In the genomic region with DNA sequence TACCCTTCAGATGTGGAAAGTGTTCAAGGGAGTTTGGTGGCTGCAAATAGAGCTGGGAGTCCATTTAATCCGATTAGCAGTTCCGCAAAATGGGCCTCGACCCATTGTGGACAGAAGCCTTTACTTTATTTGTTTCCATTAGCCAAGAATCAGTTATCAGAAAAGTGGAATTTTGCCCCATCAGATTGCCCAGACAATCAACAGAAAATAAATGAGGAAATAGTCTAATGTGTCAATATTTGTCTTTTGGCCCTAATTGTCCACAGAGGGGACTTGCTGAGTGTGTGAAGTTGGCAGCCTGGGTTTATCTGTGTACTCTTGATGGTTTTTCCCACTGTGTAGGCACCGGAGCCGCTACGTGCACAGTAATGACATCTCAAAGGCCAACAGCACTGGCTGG, we compare ENCODE assay signal across 1 cellular context.
A peak's percentile ranks its signal among the peaks of the same experiment; 100 is the strongest.
TF ChIP-seq lines count a peak whose summit lies in the region.

No MANE protein-coding gene starts in this region.

TF ChIP-seq in HepG2, 621 proteins besides CTCF, POLR2A, EP300 and RAD21 (continued from another document and continues in another):
- TF ChIP-seq, protein P1, sequence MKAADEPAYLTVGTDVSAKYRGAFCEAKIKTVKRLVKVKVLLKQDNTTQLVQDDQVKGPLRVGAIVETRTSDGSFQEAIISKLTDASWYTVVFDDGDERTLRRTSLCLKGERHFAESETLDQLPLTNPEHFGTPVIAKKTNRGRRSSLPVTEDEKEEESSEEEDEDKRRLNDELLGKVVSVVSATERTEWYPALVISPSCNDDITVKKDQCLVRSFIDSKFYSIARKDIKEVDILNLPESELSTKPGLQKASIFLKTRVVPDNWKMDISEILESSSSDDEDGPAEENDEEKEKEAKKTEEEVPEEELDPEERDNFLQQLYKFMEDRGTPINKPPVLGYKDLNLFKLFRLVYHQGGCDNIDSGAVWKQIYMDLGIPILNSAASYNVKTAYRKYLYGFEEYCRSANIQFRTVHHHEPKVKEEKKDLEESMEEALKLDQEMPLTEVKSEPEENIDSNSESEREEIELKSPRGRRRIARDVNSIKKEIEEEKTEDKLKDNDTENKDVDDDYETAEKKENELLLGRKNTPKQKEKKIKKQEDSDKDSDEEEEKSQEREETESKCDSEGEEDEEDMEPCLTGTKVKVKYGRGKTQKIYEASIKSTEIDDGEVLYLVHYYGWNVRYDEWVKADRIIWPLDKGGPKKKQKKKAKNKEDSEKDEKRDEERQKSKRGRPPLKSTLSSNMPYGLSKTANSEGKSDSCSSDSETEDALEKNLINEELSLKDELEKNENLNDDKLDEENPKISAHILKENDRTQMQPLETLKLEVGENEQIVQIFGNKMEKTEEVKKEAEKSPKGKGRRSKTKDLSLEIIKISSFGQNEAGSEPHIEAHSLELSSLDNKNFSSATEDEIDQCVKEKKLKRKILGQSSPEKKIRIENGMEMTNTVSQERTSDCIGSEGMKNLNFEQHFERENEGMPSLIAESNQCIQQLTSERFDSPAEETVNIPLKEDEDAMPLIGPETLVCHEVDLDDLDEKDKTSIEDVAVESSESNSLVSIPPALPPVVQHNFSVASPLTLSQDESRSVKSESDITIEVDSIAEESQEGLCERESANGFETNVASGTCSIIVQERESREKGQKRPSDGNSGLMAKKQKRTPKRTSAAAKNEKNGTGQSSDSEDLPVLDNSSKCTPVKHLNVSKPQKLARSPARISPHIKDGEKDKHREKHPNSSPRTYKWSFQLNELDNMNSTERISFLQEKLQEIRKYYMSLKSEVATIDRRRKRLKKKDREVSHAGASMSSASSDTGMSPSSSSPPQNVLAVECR (CRISPR knock-in tag; IDR thresholded peaks at IDR 0.05; ENCODE audit: borderline replicate concordance): 0 out of 2 replicates have a peak, but pooled peaks have one; percentile 20
- TF ChIP-seq ELF3 (CRISPR knock-in tag; IDR thresholded peaks at IDR 0.05) (0 out of 2 replicates have a peak, but pooled peaks have one; percentile 45), SOX6 (IDR thresholded peaks at IDR 0.05) (no peak), SOX6 (CRISPR knock-in tag; IDR thresholded peaks at IDR 0.05) (peak; percentile 80), ERF (CRISPR knock-in tag; IDR thresholded peaks at IDR 0.05) (peak; percentile 60; the same call in 1 of the 2 replicates), HNF4A (CRISPR knock-in tag; IDR thresholded peaks at IDR 0.05) (peak; percentile 30; the same call in 1 of the 2 replicates), ZNF614 (CRISPR knock-in tag; IDR thresholded peaks at IDR 0.05; ENCODE audit: borderline replicate concordance) (0 out of 2 replicates have a peak, but pooled peaks have one; percentile 30), SP5 (CRISPR knock-in tag; IDR thresholded peaks at IDR 0.05; ENCODE audit: borderline replicate concordance, low read depth) (0 out of 2 replicates have a peak, but pooled peaks have one; percentile 45), FOXP4 (CRISPR knock-in tag; IDR thresholded peaks at IDR 0.05) (peak; percentile 80), MAF1 (CRISPR knock-in tag; IDR thresholded peaks at IDR 0.05; ENCODE audit: borderline replicate concordance) (no peak), NPAS2 (CRISPR knock-in tag; IDR thresholded peaks at IDR 0.05; ENCODE audit: borderline replicate concordance) (no peak), SOX5 (CRISPR knock-in tag; IDR thresholded peaks at IDR 0.05; ENCODE audit: borderline replicate concordance) (peak; percentile 76; the same call in 1 of the 2 replicates), FOXP1 (IDR thresholded peaks at IDR 0.05) (no peak), FOXP1 (CRISPR knock-in tag; IDR thresholded peaks at IDR 0.05) (peak; percentile 66; the same call in 1 of the 2 replicates), HDAC1 (CRISPR knock-in tag; IDR thresholded peaks at IDR 0.05) (0 out of 2 replicates have a peak, but pooled peaks have one; percentile 11), ZMYM4 (CRISPR knock-in tag; IDR thresholded peaks at IDR 0.05) (0 out of 2 replicates have a peak, but pooled peaks have one; percentile 12), SMAD9 (CRISPR knock-in tag; IDR thresholded peaks at IDR 0.05) (no peak), ZNF792 (CRISPR knock-in tag; IDR thresholded peaks at IDR 0.05) (0 out of 2 replicates have a peak, but pooled peaks have one; percentile 42), SAP130 (CRISPR knock-in tag; IDR thresholded peaks at IDR 0.05; ENCODE audit: low read depth) (peak; percentile 50), HMG20B (CRISPR knock-in tag; conservative IDR thresholded peaks at IDR 0.05) (peak; percentile 81), FOXO1 (CRISPR knock-in tag; IDR thresholded peaks at IDR 0.05) (peak; percentile 17; the same call in 1 of the 2 replicates), IKZF4 (CRISPR knock-in tag; IDR thresholded peaks at IDR 0.05; ENCODE audit: borderline replicate concordance, low read depth, not compliant biosample characterization) (no peak), CREM (IDR thresholded peaks at IDR 0.05) (peak; percentile 35; the same call in 1 of the 2 replicates), CREM (CRISPR knock-in tag; IDR thresholded peaks at IDR 0.05) (no peak), ZGPAT (CRISPR knock-in tag; IDR thresholded peaks at IDR 0.05) (peak; percentile 27; the same call in 1 of the 2 replicates), ARNT2 (CRISPR knock-in tag; IDR thresholded peaks at IDR 0.05; ENCODE audit: low read depth) (no peak), TCF7 (IDR thresholded peaks at IDR 0.05; ENCODE audit: low read depth) (peak; percentile 71), ELF1 (CRISPR knock-in tag; IDR thresholded peaks at IDR 0.05) (0 out of 2 replicates have a peak, but pooled peaks have one; percentile 17), FOSL2 (CRISPR knock-in tag; IDR thresholded peaks at IDR 0.05) (peak; percentile 29; the same call in 1 of the 2 replicates), NCOA2 (CRISPR knock-in tag; IDR thresholded peaks at IDR 0.05) (peak; percentile 61), TBX3 (IDR thresholded peaks at IDR 0.05; ENCODE audit: borderline replicate concordance) (peak; percentile 81; the same call in 1 of the 2 replicates), POGZ (CRISPR knock-in tag; IDR thresholded peaks at IDR 0.05) (no peak), PHF21A (CRISPR knock-in tag; IDR thresholded peaks at IDR 0.05) (peak; percentile 66), GATAD2A (CRISPR knock-in tag; IDR thresholded peaks at IDR 0.05) (0 out of 2 replicates have a peak, but pooled peaks have one; percentile 38), SKI (IDR thresholded peaks at IDR 0.05; ENCODE audit: partially characterized antibody) (no peak), ZNF777 (CRISPR knock-in tag; IDR thresholded peaks at IDR 0.05) (no peak), ZNF331 (CRISPR knock-in tag; IDR thresholded peaks at IDR 0.05) (peak; percentile 27; the same call in 1 of the 2 replicates), ZFP36 (IDR thresholded peaks at IDR 0.05; ENCODE audit: borderline replicate concordance, low read depth, low read length, partially characterized antibody) (no peak), SOX13 (IDR thresholded peaks at IDR 0.05) (0 out of 2 replicates have a peak, but pooled peaks have one; percentile 33), SOX13 (CRISPR knock-in tag; conservative IDR thresholded peaks at IDR 0.05 in 1 of 2, IDR thresholded peaks at IDR 0.05 in 1 of 2) (peak in 1 of 2 experiments; percentile 77; a peak in 2 of 4 replicates), MIXL1 (CRISPR knock-in tag; IDR thresholded peaks at IDR 0.05) (peak; percentile 56; the same call in 1 of the 2 replicates), ELF4 (CRISPR knock-in tag; IDR thresholded peaks at IDR 0.05; ENCODE audit: borderline replicate concordance) (no peak)
- TF ChIP-seq, protein P2, sequence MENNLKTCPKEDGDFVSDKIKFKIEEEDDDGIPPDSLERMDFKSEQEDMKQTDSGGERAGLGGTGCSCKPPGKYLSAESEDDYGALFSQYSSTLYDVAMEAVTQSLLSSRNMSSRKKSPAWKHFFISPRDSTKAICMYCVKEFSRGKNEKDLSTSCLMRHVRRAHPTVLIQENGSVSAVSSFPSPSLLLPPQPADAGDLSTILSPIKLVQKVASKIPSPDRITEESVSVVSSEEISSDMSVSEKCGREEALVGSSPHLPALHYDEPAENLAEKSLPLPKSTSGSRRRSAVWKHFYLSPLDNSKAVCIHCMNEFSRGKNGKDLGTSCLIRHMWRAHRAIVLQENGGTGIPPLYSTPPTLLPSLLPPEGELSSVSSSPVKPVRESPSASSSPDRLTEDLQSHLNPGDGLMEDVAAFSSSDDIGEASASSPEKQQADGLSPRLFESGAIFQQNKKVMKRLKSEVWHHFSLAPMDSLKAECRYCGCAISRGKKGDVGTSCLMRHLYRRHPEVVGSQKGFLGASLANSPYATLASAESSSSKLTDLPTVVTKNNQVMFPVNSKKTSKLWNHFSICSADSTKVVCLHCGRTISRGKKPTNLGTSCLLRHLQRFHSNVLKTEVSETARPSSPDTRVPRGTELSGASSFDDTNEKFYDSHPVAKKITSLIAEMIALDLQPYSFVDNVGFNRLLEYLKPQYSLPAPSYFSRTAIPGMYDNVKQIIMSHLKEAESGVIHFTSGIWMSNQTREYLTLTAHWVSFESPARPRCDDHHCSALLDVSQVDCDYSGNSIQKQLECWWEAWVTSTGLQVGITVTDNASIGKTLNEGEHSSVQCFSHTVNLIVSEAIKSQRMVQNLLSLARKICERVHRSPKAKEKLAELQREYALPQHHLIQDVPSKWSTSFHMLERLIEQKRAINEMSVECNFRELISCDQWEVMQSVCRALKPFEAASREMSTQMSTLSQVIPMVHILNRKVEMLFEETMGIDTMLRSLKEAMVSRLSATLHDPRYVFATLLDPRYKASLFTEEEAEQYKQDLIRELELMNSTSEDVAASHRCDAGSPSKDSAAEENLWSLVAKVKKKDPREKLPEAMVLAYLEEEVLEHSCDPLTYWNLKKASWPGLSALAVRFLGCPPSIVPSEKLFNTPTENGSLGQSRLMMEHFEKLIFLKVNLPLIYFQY (CRISPR knock-in tag; IDR thresholded peaks at IDR 0.05; ENCODE audit: borderline replicate concordance): 0 out of 2 replicates have a peak, but pooled peaks have one; percentile 49
- TF ChIP-seq, protein P3, sequence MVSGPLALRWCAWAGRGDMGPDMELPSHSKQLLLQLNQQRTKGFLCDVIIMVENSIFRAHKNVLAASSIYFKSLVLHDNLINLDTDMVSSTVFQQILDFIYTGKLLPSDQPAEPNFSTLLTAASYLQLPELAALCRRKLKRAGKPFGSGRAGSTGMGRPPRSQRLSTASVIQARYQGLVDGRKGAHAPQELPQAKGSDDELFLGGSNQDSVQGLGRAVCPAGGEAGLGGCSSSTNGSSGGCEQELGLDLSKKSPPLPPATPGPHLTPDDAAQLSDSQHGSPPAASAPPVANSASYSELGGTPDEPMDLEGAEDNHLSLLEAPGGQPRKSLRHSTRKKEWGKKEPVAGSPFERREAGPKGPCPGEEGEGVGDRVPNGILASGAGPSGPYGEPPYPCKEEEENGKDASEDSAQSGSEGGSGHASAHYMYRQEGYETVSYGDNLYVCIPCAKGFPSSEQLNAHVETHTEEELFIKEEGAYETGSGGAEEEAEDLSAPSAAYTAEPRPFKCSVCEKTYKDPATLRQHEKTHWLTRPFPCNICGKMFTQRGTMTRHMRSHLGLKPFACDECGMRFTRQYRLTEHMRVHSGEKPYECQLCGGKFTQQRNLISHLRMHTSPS (CRISPR knock-in tag; IDR thresholded peaks at IDR 0.05; ENCODE audit: low read depth): 0 out of 2 replicates have a peak, but pooled peaks have one; percentile 17
- TF ChIP-seq, protein P4, sequence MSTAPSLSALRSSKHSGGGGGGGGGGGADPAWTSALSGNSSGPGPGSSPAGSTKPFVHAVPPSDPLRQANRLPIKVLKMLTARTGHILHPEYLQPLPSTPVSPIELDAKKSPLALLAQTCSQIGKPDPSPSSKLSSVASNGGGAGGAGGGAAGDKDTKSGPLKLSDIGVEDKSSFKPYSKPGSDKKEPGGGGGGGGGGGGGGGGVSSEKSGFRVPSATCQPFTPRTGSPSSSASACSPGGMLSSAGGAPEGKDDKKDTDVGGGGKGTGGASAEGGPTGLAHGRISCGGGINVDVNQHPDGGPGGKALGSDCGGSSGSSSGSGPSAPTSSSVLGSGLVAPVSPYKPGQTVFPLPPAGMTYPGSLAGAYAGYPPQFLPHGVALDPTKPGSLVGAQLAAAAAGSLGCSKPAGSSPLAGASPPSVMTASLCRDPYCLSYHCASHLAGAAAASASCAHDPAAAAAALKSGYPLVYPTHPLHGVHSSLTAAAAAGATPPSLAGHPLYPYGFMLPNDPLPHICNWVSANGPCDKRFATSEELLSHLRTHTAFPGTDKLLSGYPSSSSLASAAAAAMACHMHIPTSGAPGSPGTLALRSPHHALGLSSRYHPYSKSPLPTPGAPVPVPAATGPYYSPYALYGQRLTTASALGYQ (CRISPR knock-in tag; IDR thresholded peaks at IDR 0.05): 0 out of 2 replicates have a peak, but pooled peaks have one; percentile 35
- TF ChIP-seq, protein P5, sequence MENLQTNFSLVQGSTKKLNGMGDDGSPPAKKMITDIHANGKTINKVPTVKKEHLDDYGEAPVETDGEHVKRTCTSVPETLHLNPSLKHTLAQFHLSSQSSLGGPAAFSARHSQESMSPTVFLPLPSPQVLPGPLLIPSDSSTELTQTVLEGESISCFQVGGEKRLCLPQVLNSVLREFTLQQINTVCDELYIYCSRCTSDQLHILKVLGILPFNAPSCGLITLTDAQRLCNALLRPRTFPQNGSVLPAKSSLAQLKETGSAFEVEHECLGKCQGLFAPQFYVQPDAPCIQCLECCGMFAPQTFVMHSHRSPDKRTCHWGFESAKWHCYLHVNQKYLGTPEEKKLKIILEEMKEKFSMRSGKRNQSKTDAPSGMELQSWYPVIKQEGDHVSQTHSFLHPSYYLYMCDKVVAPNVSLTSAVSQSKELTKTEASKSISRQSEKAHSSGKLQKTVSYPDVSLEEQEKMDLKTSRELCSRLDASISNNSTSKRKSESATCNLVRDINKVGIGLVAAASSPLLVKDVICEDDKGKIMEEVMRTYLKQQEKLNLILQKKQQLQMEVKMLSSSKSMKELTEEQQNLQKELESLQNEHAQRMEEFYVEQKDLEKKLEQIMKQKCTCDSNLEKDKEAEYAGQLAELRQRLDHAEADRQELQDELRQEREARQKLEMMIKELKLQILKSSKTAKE (CRISPR knock-in tag; IDR thresholded peaks at IDR 0.05; ENCODE audit: borderline replicate concordance): peak; percentile 69
